1 cellular context compared by ENCODE assay signal in the genomic region with DNA sequence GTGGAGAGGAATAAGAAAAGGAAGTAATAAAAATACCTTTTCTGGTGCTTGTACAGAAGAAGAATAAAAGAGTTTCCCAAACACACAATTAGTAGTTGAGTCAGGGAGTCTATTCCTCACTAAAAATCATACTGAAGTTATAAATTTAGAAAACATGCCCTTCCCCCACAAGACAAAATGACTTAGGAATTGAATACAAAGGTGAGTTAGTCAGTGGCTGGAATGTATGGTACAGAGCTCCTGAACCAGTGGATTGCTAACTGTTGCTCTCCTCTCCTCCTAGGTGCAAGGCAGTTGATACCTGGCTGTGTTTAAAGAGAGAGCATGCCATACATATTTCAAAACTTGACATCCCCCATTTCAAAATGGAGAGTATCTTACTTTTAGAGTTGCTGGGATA.
TF ChIP-seq lines count a peak whose summit lies in the region.

No MANE protein-coding gene starts in this region.

TF ChIP-seq in HepG2, 621 proteins besides CTCF, POLR2A, EP300 and RAD21 (continued from another document):
- no peak for TF ChIP-seq ZFP41 (CRISPR knock-in tag; IDR thresholded peaks at IDR 0.05; ENCODE audit: borderline replicate concordance)
- TF ChIP-seq TBX2 (CRISPR knock-in tag; IDR thresholded peaks at IDR 0.05; ENCODE audit: borderline replicate concordance) = no peak
- TF ChIP-seq ZNF335 (CRISPR knock-in tag; IDR thresholded peaks at IDR 0.05) = no peak
- TF ChIP-seq ZNF768 (CRISPR knock-in tag; IDR thresholded peaks at IDR 0.05) = no peak
- TF ChIP-seq TEAD3 (CRISPR knock-in tag; optimal IDR thresholded peaks at IDR 0.05; ENCODE audit: borderline replicate concordance) = peak; percentile 25
- no peak for TF ChIP-seq ZNF749 (CRISPR knock-in tag; IDR thresholded peaks at IDR 0.05; ENCODE audit: borderline replicate concordance)
